In the genomic region with DNA sequence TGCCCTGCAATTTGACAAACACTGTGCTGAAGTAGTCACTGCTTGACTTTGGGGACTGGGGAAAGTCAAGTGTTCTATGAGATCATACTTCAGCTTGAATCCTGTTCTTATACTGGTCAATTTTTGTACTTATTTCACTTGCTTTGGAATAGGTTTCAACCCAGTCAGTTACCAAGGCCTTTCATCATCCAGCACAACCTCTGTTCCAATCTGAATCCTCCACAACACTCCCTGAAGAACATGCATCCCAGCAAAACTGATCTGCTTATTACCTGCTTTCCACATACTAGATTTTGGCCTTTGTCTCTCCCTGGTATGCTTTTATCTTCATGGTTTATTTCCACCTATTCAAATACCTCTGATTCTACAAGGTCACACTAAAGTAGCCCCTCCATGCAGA, we compare ENCODE assay signal across 28 cellular contexts.
"Had no signal": no experiment of that assay in that cellular context is flagged by ENCODE, and none has a peak within 500 bp of the region (broad histone marks: within the 10 kb centered on the region; RNA-seq: fewer than 3 reads in every experiment).

No MANE protein-coding gene starts in this region.

- H3K9me3 Mint-ChIP-seq: activated B cell treated with CpG ODN at 0.5 μM for 24 hours; dendritic cell treated with granulocyte-macrophage colony-stimulating factor and Interleukin-4, amounts not matched to agents 40 ng/mL and 50 ng/mL, for 4 days; natural killer cell; stimulated activated naive B cell treated with anti-CD40 and anti-IgM and Interleukin-4, amounts not matched to agents 10 μg/mL and 1 μg/mL and 100 μg/mL, for 72 hours; T-helper 2 cell treated with Interferon-gamma antibody and Interleukin-4, amounts not matched to agents 5 μg/mL and 100 μg/mL, for 36 hours had no signal

- H3K4me3 Mint-ChIP-seq: activated B cell treated with CpG ODN at 0.5 μM for 24 hours; activated CD8-positive, alpha-beta T cell treated with anti-CD3 and anti-CD28 coated beads, Interleukin-2, amount 10 ng/mL, durations not matched to agents 7 days and 5 days; activated naive CD8-positive, alpha-beta T cell; dendritic cell treated with granulocyte-macrophage colony-stimulating factor and Interleukin-4, amounts not matched to agents 40 ng/mL and 50 ng/mL, for 4 days; natural killer cell; stimulated activated naive B cell treated with anti-CD40 and anti-IgM and Interleukin-4, amounts not matched to agents 10 μg/mL and 1 μg/mL and 100 μg/mL, for 72 hours; T-helper 2 cell treated with Interferon-gamma antibody and Interleukin-4, amounts not matched to agents 5 μg/mL and 100 μg/mL, for 36 hours had no signal

- H3K9me3 ChIP-seq: ascending aorta, lower lobe of right lung, thyroid gland, upper lobe of right lung had no signal

- H3K36me3 Mint-ChIP-seq: natural killer cell had no signal

- DNase-seq: activated B cell treated with CpG ODN at 0.5 μM for 24 hours; activated CD4-positive, alpha-beta T cell treated with anti-CD3 and anti-CD28 coated beads, Interleukin-2, amount 50 U/mL, for 1 hour; activated CD8-positive, alpha-beta T cell treated with anti-CD3 and anti-CD28 coated beads, Interleukin-2, amount 10 ng/mL, durations not matched to agents 7 days and 5 days; activated effector memory CD4-positive, alpha-beta T cell treated with Interleukin-2 at 50 U/mL for 16 hours; activated naive CD4-positive, alpha-beta T cell treated with Interleukin-2 at 50 U/mL for 16 hours; activated T-cell treated with anti-CD3 and anti-CD28 coated beads for 4 hours; heart left ventricle; hypothalamus; kidney glomerular epithelial cell; lower lobe of right lung; mesenchymal stem cell; natural killer cell; posterior cingulate gyrus; right cardiac atrium; stimulated activated CD4-positive, alpha-beta T cell treated with anti-CD3 and anti-CD28 coated beads, Interleukin-15, amount 100 ng/mL, for 24 hours; stimulated activated CD4-positive, alpha-beta T cell treated with anti-CD3 and anti-CD28 coated beads, Interleukin-2, amount 100 ng/mL, for 24 hours; stimulated activated naive B cell treated with anti-CD40 and anti-IgM and Interleukin-4, amounts not matched to agents 10 μg/mL and 1 μg/mL and 100 μg/mL, for 72 hours; stomach; T-helper 1 cell; thyroid gland; upper lobe of right lung had no signal

- H3K27ac ChIP-seq: ascending aorta, esophagus muscularis mucosa, heart left ventricle, lower lobe of right lung, stomach, thyroid gland, upper lobe of right lung had no signal

- H3K27ac Mint-ChIP-seq: activated B cell treated with CpG ODN at 0.5 μM for 24 hours; activated CD8-positive, alpha-beta T cell treated with anti-CD3 and anti-CD28 coated beads, Interleukin-2, amount 10 ng/mL, durations not matched to agents 7 days and 5 days; activated naive CD8-positive, alpha-beta T cell; dendritic cell treated with granulocyte-macrophage colony-stimulating factor and Interleukin-4, amounts not matched to agents 40 ng/mL and 50 ng/mL, for 4 days; natural killer cell; stimulated activated naive B cell treated with anti-CD40 and anti-IgM and Interleukin-4, amounts not matched to agents 10 μg/mL and 1 μg/mL and 100 μg/mL, for 72 hours; T-helper 2 cell treated with Interferon-gamma antibody and Interleukin-4, amounts not matched to agents 5 μg/mL and 100 μg/mL, for 36 hours had no signal

- H3K27me3 ChIP-seq: ascending aorta, esophagus muscularis mucosa, heart left ventricle, stomach, thyroid gland, upper lobe of right lung had no signal

- H3K27me3 Mint-ChIP-seq: activated B cell treated with CpG ODN at 0.5 μM for 24 hours; activated naive CD8-positive, alpha-beta T cell; brain; dendritic cell treated with granulocyte-macrophage colony-stimulating factor and Interleukin-4, amounts not matched to agents 40 ng/mL and 50 ng/mL, for 4 days; stimulated activated naive B cell treated with anti-CD40 and anti-IgM and Interleukin-4, amounts not matched to agents 10 μg/mL and 1 μg/mL and 100 μg/mL, for 72 hours had no signal

- ATAC-seq: activated CD8-positive, alpha-beta T cell treated with anti-CD3 and anti-CD28 coated beads, Interleukin-2, amount 10 ng/mL, durations not matched to agents 7 days and 5 days; heart left ventricle; left lobe of liver; lower lobe of right lung; natural killer cell; right cardiac atrium; stimulated activated naive B cell treated with anti-CD40 and anti-IgM and Interleukin-4, amounts not matched to agents 10 μg/mL and 1 μg/mL and 100 μg/mL, for 72 hours; upper lobe of right lung had no signal

- H3K4me1 ChIP-seq: upper lobe of right lung had no signal

- H3K4me3 ChIP-seq: ascending aorta, esophagus muscularis mucosa, heart left ventricle, lower lobe of right lung, stomach, thyroid gland, upper lobe of right lung had no signal
